2 cellular contexts compared by ENCODE assay signal in genomic region chr2:234916674-234917073, GRCh38.
TF ChIP-seq lines count a peak whose summit lies in the region.

No MANE protein-coding gene starts in this region.

TF ChIP-seq in HCT116, 20 proteins besides CTCF, POLR2A, EP300 and RAD21:
- no peak for TF ChIP-seq EGR1 (IDR thresholded peaks at IDR 0.05; ENCODE audit: low read depth)
- no peak for TF ChIP-seq SIN3A (IDR thresholded peaks at IDR 0.05; ENCODE audit: low read depth)
- TF ChIP-seq TCF7L2 (IDR thresholded peaks at IDR 0.05; ENCODE audit: borderline replicate concordance, extremely low read depth, insufficient read depth, insufficient read length): no peak
- TF ChIP-seq, protein P1, sequence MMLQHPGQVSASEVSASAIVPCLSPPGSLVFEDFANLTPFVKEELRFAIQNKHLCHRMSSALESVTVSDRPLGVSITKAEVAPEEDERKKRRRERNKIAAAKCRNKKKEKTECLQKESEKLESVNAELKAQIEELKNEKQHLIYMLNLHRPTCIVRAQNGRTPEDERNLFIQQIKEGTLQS (IDR thresholded peaks at IDR 0.05): no peak
- no peak for TF ChIP-seq CEBPB (IDR thresholded peaks at IDR 0.05; ENCODE audit: low read depth)

TF ChIP-seq in H1, 55 proteins besides CTCF, POLR2A, EP300 and RAD21:
- TF ChIP-seq TAF1 (IDR thresholded peaks at IDR 0.05; ENCODE audit: low read depth, low read length): no peak
- TF ChIP-seq KDM1A (IDR thresholded peaks at IDR 0.05; ENCODE audit: borderline replicate concordance, low read length): no peak
- TF ChIP-seq CEBPB (IDR thresholded peaks at IDR 0.05; ENCODE audit: low read depth, low read length): no peak
- no peak for TF ChIP-seq NANOG (IDR thresholded peaks at IDR 0.05; ENCODE audit: insufficient read depth, low read depth, low read length, poor library complexity, severe bottlenecking)
- no peak for TF ChIP-seq EGR1 (IDR thresholded peaks at IDR 0.05; ENCODE audit: borderline replicate concordance, low read depth, low read length)
- TF ChIP-seq TCF12 (IDR thresholded peaks at IDR 0.05; ENCODE audit: low read depth, low read length): no peak
- no peak for TF ChIP-seq BCL11A (IDR thresholded peaks at IDR 0.05; ENCODE audit: low read depth in 2 of 2, low read length in 2 of 2)
- no peak for TF ChIP-seq CTBP2 (IDR thresholded peaks at IDR 0.05; ENCODE audit: borderline replicate concordance, insufficient read depth, insufficient read length, low read length)
- TF ChIP-seq, protein P2, sequence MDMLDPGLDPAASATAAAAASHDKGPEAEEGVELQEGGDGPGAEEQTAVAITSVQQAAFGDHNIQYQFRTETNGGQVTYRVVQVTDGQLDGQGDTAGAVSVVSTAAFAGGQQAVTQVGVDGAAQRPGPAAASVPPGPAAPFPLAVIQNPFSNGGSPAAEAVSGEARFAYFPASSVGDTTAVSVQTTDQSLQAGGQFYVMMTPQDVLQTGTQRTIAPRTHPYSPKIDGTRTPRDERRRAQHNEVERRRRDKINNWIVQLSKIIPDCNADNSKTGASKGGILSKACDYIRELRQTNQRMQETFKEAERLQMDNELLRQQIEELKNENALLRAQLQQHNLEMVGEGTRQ (IDR thresholded peaks at IDR 0.05; ENCODE audit: low read length): no peak
- TF ChIP-seq BRCA1 (IDR thresholded peaks at IDR 0.05; ENCODE audit: low read depth, low read length): no peak
TF ChIP-seq in H1: peak in this region for 0.
